30 cellular contexts compared by ENCODE assay signal in the genomic region with DNA sequence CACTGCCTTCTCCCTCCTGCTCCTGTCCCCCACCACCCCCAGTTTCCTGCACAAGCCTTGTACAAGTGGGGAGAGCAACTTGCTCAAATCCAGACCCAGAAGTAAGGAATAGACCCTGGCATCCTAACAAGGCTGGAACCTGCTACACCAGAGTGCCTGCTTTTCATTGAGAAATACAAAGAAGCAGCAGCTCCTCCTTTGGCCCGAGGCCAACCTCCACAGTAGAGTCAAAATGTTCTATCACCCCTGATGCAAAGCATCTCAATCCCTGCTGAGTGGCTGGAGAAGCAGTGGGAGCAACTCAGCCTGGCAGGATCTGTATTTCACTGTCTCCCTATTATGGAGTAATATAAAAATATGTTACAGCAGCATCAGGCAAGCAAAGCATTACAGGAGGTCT.
DNase-seq lines count a peak whose midpoint lies in the region; ATAC-seq, FAIRE-seq and TF ChIP-seq lines count a peak whose summit lies in the region.
"Had no signal": no experiment of that assay in that cellular context is flagged by ENCODE, and none has a peak within 500 bp of the region (broad histone marks: within the 10 kb centered on the region; RNA-seq: fewer than 3 reads in every experiment).

No MANE protein-coding gene starts in this region.

- TF ChIP-seq POLR2A in lower leg skin (IDR thresholded peaks at IDR 0.05) = no peak
- TF ChIP-seq POLR2A in esophagus muscularis mucosa (IDR thresholded peaks at IDR 0.05; ENCODE audit: low read depth) = no peak

- WGBS in lower leg skin, 2 donors = 17 to 29% methylated on average over 1 of the region's 1 CpG
- WGBS in esophagus muscularis mucosa = no CpG with 5 or more reads among the region's 1 CpG
- WGBS in pancreas, 2 donors = 24% methylated on average over 1 of the region's 1 CpG

- H3K27ac ChIP-seq in esophagus muscularis mucosa (replicated peaks in 1 of 4) = no peak overlapping the region
- no peak overlapping the region for H3K27ac ChIP-seq in pancreas
- H3K27ac ChIP-seq: dorsolateral prefrontal cortex, lower lobe of right lung, psoas muscle, thoracic aorta, vagina had no signal

- TF ChIP-seq CTCF in lower leg skin (IDR thresholded peaks at IDR 0.05) (no peak), esophagus muscularis mucosa (IDR thresholded peaks at IDR 0.05) (no peak), pancreas (IDR thresholded peaks at IDR 0.05) (no peak)

- ATAC-seq in pancreas = no peak
- ATAC-seq: activated T-cell treated with anti-CD3 and anti-CD28 coated beads, Interleukin-2, amount 50 U/mL, for 72 hours; lower lobe of right lung; psoas muscle; sciatic nerve had no signal

- intact Hi-C loops in lower leg skin (cut with DNase I; ENCODE audit: low total_unique reads) = no loop called here
- intact Hi-C loops in esophagus muscularis mucosa (cut with DNase I) = no loop called here
- intact Hi-C loops in pancreas (cut with DNase I) = no loop called here

- H3K4me1 ChIP-seq in esophagus muscularis mucosa = peaks cover 11 to 21% (median 18%) of the 10 kb centered on the region in 4 donors
- H3K4me1 ChIP-seq in pancreas = peaks cover 0 to 3% (median 0%) of the 10 kb centered on the region in 3 donors

- H3K27me3 ChIP-seq in esophagus muscularis mucosa (no peaks in the 10 kb centered on the region), pancreas (no peaks in the 10 kb centered on the region)
- H3K27me3 ChIP-seq: dorsolateral prefrontal cortex, vagina had no signal

- H3K36me3 ChIP-seq in esophagus muscularis mucosa (no peaks in the 10 kb centered on the region), pancreas (no peaks in the 10 kb centered on the region)
- H3K36me3 ChIP-seq: lower lobe of right lung, thoracic aorta, vagina had no signal

- FAIRE-seq in pancreas (lab: Jason Lieb, UNC) = no peak
- FAIRE-seq: GM18507, H54, RCC 7860 had no signal

- DNase-seq in COR-L47 (lab: John Stamatoyannopoulos, UW) = peak; percentile 60
- peak; percentile 9 for DNase-seq in NCI-H1105 (lab: John Stamatoyannopoulos, UW)
- peak; percentile 30 for DNase-seq in NCI-H69 (lab: John Stamatoyannopoulos, UW)
- peak; percentile 73 to 89 for DNase-seq in lower leg skin (ENCODE audit: low spot score in 2 of 2)
- no peak for DNase-seq in GM19240 (ENCODE audit: insufficient read length, low spot score)
- DNase-seq in esophagus muscularis mucosa (ENCODE audit: extremely low spot score) = no peak
- no peak for DNase-seq in pancreas
- DNase-seq: activated CD4-positive, alpha-beta T cell treated with anti-CD3 and anti-CD28 coated beads, Interleukin-2, amount 50 U/mL, for 48 hours; activated CD4-positive, CD25-positive, alpha-beta regulatory T cell treated with anti-CD3 and anti-CD28 coated beads, Interleukin-2, amount 50 U/mL, for 72 hours; activated naive CD4-positive, alpha-beta T cell; activated T-cell treated with anti-CD3 and anti-CD28 coated beads, Interleukin-2, amount 50 U/mL, for 72 hours; Caco-2; DND-41; dorsolateral prefrontal cortex; hippocampal formation; lower lobe of right lung; midbrain; naive B cell; NCI-H1048; NCI-H1930; NCI-H524 treated with DMSO at 0.1 percent for 48 hours; psoas muscle; SHP77 treated with DMSO at 0.1 percent for 48 hours; stimulated activated CD8-positive, alpha-beta memory T cell treated with anti-CD3 and anti-CD28 coated beads, Interleukin-4, amount 100 ng/mL, for 48 hours had no signal

- no peak for TF ChIP-seq EP300 in esophagus muscularis mucosa (IDR thresholded peaks at IDR 0.05)

- peaks cover 0 to 5% (median 2%) of the 10 kb centered on the region in 4 donors for H3K9me3 ChIP-seq in esophagus muscularis mucosa
- H3K9me3 ChIP-seq in pancreas = no peaks in the 10 kb centered on the region
- H3K9me3 ChIP-seq: Caco-2, psoas muscle, thoracic aorta, vagina had no signal

- H3K4me3 ChIP-seq in lower leg skin (ENCODE audit: low read depth, poor library complexity, severe bottlenecking) (no peak overlapping the region), esophagus muscularis mucosa (no peak overlapping the region), pancreas (no peak overlapping the region)
- H3K4me3 ChIP-seq: dorsolateral prefrontal cortex, lower lobe of right lung, psoas muscle, thoracic aorta, vagina had no signal

Comparison
In these comparisons a context has a peak if more than half of its experiments do, and no peak if none do; other contexts are left out.
1. DNase-seq: peak in COR-L47 (single experiment), NCI-H1105 (single experiment), NCI-H69 (single experiment) and lower leg skin (2 of 2); none in GM19240 (single experiment), esophagus muscularis mucosa (single experiment) and pancreas (0 of 6).